In genomic region chr19:55468054-55468393, GRCh38 we compare ENCODE assay signal across 1 cellular context.
TF ChIP-seq lines count a peak whose summit lies in the region.

No MANE protein-coding gene starts in this region.

TF ChIP-seq in endothelial cell of umbilical vein, 7 proteins besides CTCF, POLR2A, EP300 and RAD21:
- TF ChIP-seq GATA2 (IDR thresholded peaks at IDR 0.05; ENCODE audit: insufficient read depth, insufficient read length, low read depth, low read length) = no peak
- no peak for TF ChIP-seq MYC (IDR thresholded peaks at IDR 0.05; ENCODE audit: low read depth, low read length)
- no peak for TF ChIP-seq JUN (IDR thresholded peaks at IDR 0.05; ENCODE audit: borderline replicate concordance, insufficient read depth, insufficient read length, low read depth)
- no peak for TF ChIP-seq FOS (IDR thresholded peaks at IDR 0.05; ENCODE audit: borderline replicate concordance, insufficient read depth, low read length)
- TF ChIP-seq MAX (IDR thresholded peaks at IDR 0.05; ENCODE audit: insufficient read depth, insufficient read length) = no peak
- no peak for TF ChIP-seq EZH2 (IDR thresholded peaks at IDR 0.05; ENCODE audit: borderline replicate concordance, low read depth, low read length, severe bottlenecking)
- no peak for TF ChIP-seq POLR2AphosphoS5 (IDR thresholded peaks at IDR 0.05; ENCODE audit: insufficient read depth, low read depth, low read length)
